In genomic region chr1:149692804-149693539, GRCh38 we compare ENCODE assay signal across 8 cellular contexts.
DNase-seq lines count a peak whose midpoint lies in the region; ATAC-seq, FAIRE-seq and TF ChIP-seq lines count a peak whose summit lies in the region.
"Not testable (repeated sequence)": the region's sequence is repeated elsewhere in the genome, so short reads cannot be mapped to it uniquely, and the experiment has no call there.

No MANE protein-coding gene starts in this region.

- H3K79me2 ChIP-seq in H1 (ENCODE audit: control insufficient read depth in 1 of 2, insufficient read depth in 2 of 2, low read length in 2 of 2), result not testable (repeated sequence)

- H2BK12ac ChIP-seq in H1 (ENCODE audit: low read depth, low read length), result not testable (repeated sequence)

- CTCF ChIA-PET in CD4-positive, alpha-beta memory T cell (lab: Charles Lee; ENCODE audit: partially characterized antibody); activated CD8-positive, alpha-beta T cell treated with anti-CD3 and anti-CD28 coated beads for 36 hours (lab: Charles Lee); activated naive CD4-positive, alpha-beta T cell treated with anti-CD3 and anti-CD28 coated beads, Interleukin-2, amount 10 ng/mL, durations not matched to agents 7 days and 5 days (lab: Charles Lee); H1 (lab: Charles Lee; ENCODE audit: partially characterized antibody); naive thymus-derived CD4-positive, alpha-beta T cell (lab: Charles Lee): not testable (repeated sequence)

- H2BK120ac ChIP-seq in H1 (replicated peaks; ENCODE audit: low read depth, low read length), result not testable (repeated sequence)

- H4K8ac ChIP-seq in H1 (ENCODE audit: extremely low read depth, insufficient read depth, low read length), result not testable (repeated sequence)

- not testable (repeated sequence) for H3K18ac ChIP-seq in H1 (ENCODE audit: extremely low read depth, low read length)

- H3K4me1 Mint-ChIP-seq in CD4-positive, alpha-beta memory T cell, result peaks cover 5 to 16% (median 10%) of the 10 kb centered on the region in 4 donors
- H3K4me1 Mint-ChIP-seq in T-helper 17 cell; stimulated activated effector memory CD8-positive, alpha-beta T cell treated with anti-CD3 and anti-CD28 coated beads, Interleukin-12 subunit alpha, Interleukin-12 subunit beta, amount 100 ng/mL, for 72 hours: not testable (repeated sequence)
- peaks cover 11% of the 10 kb centered on the region for H3K4me1 Mint-ChIP-seq in activated CD8-positive, alpha-beta T cell treated with anti-CD3 and anti-CD28 coated beads for 36 hours (ENCODE audit: low read depth)
- H3K4me1 Mint-ChIP-seq in activated T-cell treated with anti-CD3 and anti-CD28 coated beads, Interleukin-2, amount 50 U/mL, for 4 hours (ENCODE audit: low read depth), result peaks cover 10% of the 10 kb centered on the region
- peaks cover 14% of the 10 kb centered on the region for H3K4me1 Mint-ChIP-seq in activated naive CD4-positive, alpha-beta T cell treated with anti-CD3 and anti-CD28 coated beads, Interleukin-2, amount 10 ng/mL, durations not matched to agents 7 days and 5 days
- H3K4me1 Mint-ChIP-seq in naive thymus-derived CD4-positive, alpha-beta T cell, result peaks cover 0 to 24% (median 18%) of the 10 kb centered on the region in 7 donors

- intact Hi-C loops in CD4-positive, alpha-beta memory T cell (cut with micrococcal nuclease); activated CD8-positive, alpha-beta T cell treated with anti-CD3 and anti-CD28 coated beads for 36 hours (cut with micrococcal nuclease); naive thymus-derived CD4-positive, alpha-beta T cell (cut with micrococcal nuclease): not testable (repeated sequence)

- POLR2A ChIA-PET in CD4-positive, alpha-beta memory T cell (lab: Charles Lee; ENCODE audit: partially characterized antibody); activated CD8-positive, alpha-beta T cell treated with anti-CD3 and anti-CD28 coated beads for 36 hours (lab: Charles Lee); H1 (lab: Charles Lee; ENCODE audit: partially characterized antibody); naive thymus-derived CD4-positive, alpha-beta T cell (lab: Charles Lee): not testable (repeated sequence)

- FAIRE-seq in H1 (lab: Jason Lieb, UNC), result not testable (repeated sequence)

- H3K4me3 Mint-ChIP-seq in CD4-positive, alpha-beta memory T cell, result peak overlapping the region in 1 of 8 donors; percentile 18
- not testable (repeated sequence) for H3K4me3 Mint-ChIP-seq in T-helper 17 cell; activated CD8-positive, alpha-beta T cell treated with anti-CD3 and anti-CD28 coated beads for 36 hours; activated T-cell treated with anti-CD3 and anti-CD28 coated beads, Interleukin-2, amount 50 U/mL, for 4 hours; activated naive CD4-positive, alpha-beta T cell treated with anti-CD3 and anti-CD28 coated beads, Interleukin-2, amount 10 ng/mL, durations not matched to agents 7 days and 5 days; stimulated activated effector memory CD8-positive, alpha-beta T cell treated with anti-CD3 and anti-CD28 coated beads, Interleukin-12 subunit alpha, Interleukin-12 subunit beta, amount 100 ng/mL, for 72 hours
- peak overlapping the region in 8 of 10 donors; percentile 30 to 67 (median 55) for H3K4me3 Mint-ChIP-seq in naive thymus-derived CD4-positive, alpha-beta T cell

- not testable (repeated sequence) for TF ChIP-seq EP300 in H1 (IDR thresholded peaks at IDR 0.05; ENCODE audit: borderline replicate concordance in 1 of 2, low read depth in 2 of 2, low read length in 2 of 2)

- not testable (repeated sequence) for H4K91ac ChIP-seq in H1 (replicated peaks; ENCODE audit: insufficient read length, low read length)

- H3K27me3 Mint-ChIP-seq in CD4-positive, alpha-beta memory T cell; T-helper 17 cell; activated CD8-positive, alpha-beta T cell treated with anti-CD3 and anti-CD28 coated beads for 36 hours; activated T-cell treated with anti-CD3 and anti-CD28 coated beads, Interleukin-2, amount 50 U/mL, for 4 hours (ENCODE audit: low read depth); activated naive CD4-positive, alpha-beta T cell treated with anti-CD3 and anti-CD28 coated beads, Interleukin-2, amount 10 ng/mL, durations not matched to agents 7 days and 5 days; naive thymus-derived CD4-positive, alpha-beta T cell: not testable (repeated sequence)

- not testable (repeated sequence) for H3K79me1 ChIP-seq in H1 (ENCODE audit: low read depth, low read length)

- not testable (repeated sequence) for H2AFZ ChIP-seq in H1 (ENCODE audit: low read length)

- not testable (repeated sequence) for H3K4me3 ChIP-seq in CD4-positive, alpha-beta memory T cell (ENCODE audit: low read length in 2 of 2); H1 (ENCODE audit: extremely low read depth in 1 of 4, insufficient read depth in 2 of 4, low read depth in 3 of 4, low read length in 4 of 4); naive thymus-derived CD4-positive, alpha-beta T cell (ENCODE audit: low read length)

- peak; percentile 32 to 63 (median 36) for DNase-seq in CD4-positive, alpha-beta memory T cell
- DNase-seq in T-helper 17 cell; activated T-cell treated with anti-CD3 and anti-CD28 coated beads, Interleukin-2, amount 50 U/mL, for 4 hours; H1 (ENCODE audit: low read depth in 1 of 2, low spot score in 2 of 2): not testable (repeated sequence)
- peak; percentile 54 for DNase-seq in activated CD8-positive, alpha-beta T cell treated with anti-CD3 and anti-CD28 coated beads for 36 hours
- peak; percentile 52 for DNase-seq in activated naive CD4-positive, alpha-beta T cell treated with anti-CD3 and anti-CD28 coated beads, Interleukin-2, amount 10 ng/mL, durations not matched to agents 7 days and 5 days
- DNase-seq in naive thymus-derived CD4-positive, alpha-beta T cell, result peak in 8 of 9 donors; percentile 26 to 70 (median 54)
- DNase-seq in stimulated activated effector memory CD8-positive, alpha-beta T cell treated with anti-CD3 and anti-CD28 coated beads, Interleukin-12 subunit alpha, Interleukin-12 subunit beta, amount 100 ng/mL, for 72 hours (ENCODE audit: low spot score in 2 of 2), result peak; percentile 3 to 51

- not testable (repeated sequence) for H3K4ac ChIP-seq in H1 (replicated peaks; ENCODE audit: insufficient read length, low read depth, low read length)

- H2AK5ac ChIP-seq in H1 (ENCODE audit: low read depth, low read length), result not testable (repeated sequence)

- not testable (repeated sequence) for H2BK20ac ChIP-seq in H1 (ENCODE audit: low read length)

- not testable (repeated sequence) for TF ChIP-seq RAD21 in H1 (IDR thresholded peaks at IDR 0.05 in 1 of 2, conservative IDR thresholded peaks at IDR 0.05 in 1 of 2; ENCODE audit: low read depth in 2 of 2, low read length in 2 of 2)

- H2BK15ac ChIP-seq in H1 (ENCODE audit: low read length), result not testable (repeated sequence)

- not testable (repeated sequence) for H3K14ac ChIP-seq in H1 (ENCODE audit: insufficient read length)

- not testable (repeated sequence) for TF ChIP-seq CTCF in activated CD8-positive, alpha-beta T cell treated with anti-CD3 and anti-CD28 coated beads for 36 hours (IDR thresholded peaks at IDR 0.05); H1 (IDR thresholded peaks at IDR 0.05; ENCODE audit: control extremely low read depth in 1 of 3, insufficient read depth in 1 of 3, low read depth in 1 of 3, low read length in 3 of 3)

- not testable (repeated sequence) for H3K27me3 ChIP-seq in CD4-positive, alpha-beta memory T cell (ENCODE audit: insufficient read depth, low read length); H1 (replicated peaks in 1 of 4; ENCODE audit: control insufficient read depth in 3 of 4, extremely low read depth in 1 of 4, insufficient read depth in 3 of 4, low read length in 3 of 4); naive thymus-derived CD4-positive, alpha-beta T cell (ENCODE audit: control insufficient read depth in 2 of 2, insufficient read depth in 2 of 2, low read length in 2 of 2)

- H4K5ac ChIP-seq in H1 (ENCODE audit: insufficient read length, low read depth, low read length), result not testable (repeated sequence)

- H3K27ac Mint-ChIP-seq in CD4-positive, alpha-beta memory T cell, result peak overlapping the region in 1 of 7 donors; percentile 36
- not testable (repeated sequence) for H3K27ac Mint-ChIP-seq in T-helper 17 cell; activated CD8-positive, alpha-beta T cell treated with anti-CD3 and anti-CD28 coated beads for 36 hours; stimulated activated effector memory CD8-positive, alpha-beta T cell treated with anti-CD3 and anti-CD28 coated beads, Interleukin-12 subunit alpha, Interleukin-12 subunit beta, amount 100 ng/mL, for 72 hours
- H3K27ac Mint-ChIP-seq in activated naive CD4-positive, alpha-beta T cell treated with anti-CD3 and anti-CD28 coated beads, Interleukin-2, amount 10 ng/mL, durations not matched to agents 7 days and 5 days, result peak overlapping the region; percentile 37
- peak overlapping the region in 6 of 9 donors; percentile 25 to 77 (median 53) for H3K27ac Mint-ChIP-seq in naive thymus-derived CD4-positive, alpha-beta T cell

- H3K56ac ChIP-seq in H1 (replicated peaks; ENCODE audit: insufficient read length, low read depth, low read length), result not testable (repeated sequence)

- not testable (repeated sequence) for H3K4me1 ChIP-seq in CD4-positive, alpha-beta memory T cell (ENCODE audit: insufficient read depth, low read length); H1 (replicated peaks in 1 of 4; ENCODE audit: control insufficient read depth in 3 of 4, insufficient read depth in 4 of 4, low read length in 3 of 4)
- peaks cover 0 to 15% of the 10 kb centered on the region in 2 donors for H3K4me1 ChIP-seq in naive thymus-derived CD4-positive, alpha-beta T cell (ENCODE audit: control insufficient read depth in 2 of 2, insufficient read depth in 2 of 2, low read length in 2 of 2)

- ATAC-seq in T-helper 17 cell, result peak; percentile 91
- peak; percentile 79 for ATAC-seq in activated CD8-positive, alpha-beta T cell treated with anti-CD3 and anti-CD28 coated beads for 36 hours
- ATAC-seq in activated T-cell treated with anti-CD3 and anti-CD28 coated beads, Interleukin-2, amount 50 U/mL, for 4 hours, result peak; percentile 73 to 81
- ATAC-seq in naive thymus-derived CD4-positive, alpha-beta T cell, result peak; percentile 91
- ATAC-seq in stimulated activated effector memory CD8-positive, alpha-beta T cell treated with anti-CD3 and anti-CD28 coated beads, Interleukin-12 subunit alpha, Interleukin-12 subunit beta, amount 100 ng/mL, for 72 hours, result peak; percentile 91

- H3K27ac ChIP-seq in CD4-positive, alpha-beta memory T cell (ENCODE audit: low read depth, low read length); H1 (ENCODE audit: low read depth, low read length); naive thymus-derived CD4-positive, alpha-beta T cell (ENCODE audit: low read depth, low read length): not testable (repeated sequence)

- not testable (repeated sequence) for H3K36me3 ChIP-seq in CD4-positive, alpha-beta memory T cell (ENCODE audit: insufficient read depth, low read length); H1 (ENCODE audit: control insufficient read depth in 2 of 4, insufficient read depth in 4 of 4, low read length in 3 of 4); naive thymus-derived CD4-positive, alpha-beta T cell (ENCODE audit: control insufficient read depth in 2 of 3, insufficient read depth in 3 of 3, low read length in 3 of 3)

- H2BK5ac ChIP-seq in H1 (ENCODE audit: low read depth, low read length), result not testable (repeated sequence)

- H4K20me1 ChIP-seq in H1 (replicated peaks in 1 of 2; ENCODE audit: control insufficient read depth in 1 of 2, insufficient read depth in 2 of 2, low read length in 2 of 2), result not testable (repeated sequence)

- not testable (repeated sequence) for H3K9ac ChIP-seq in H1 (replicated peaks in 1 of 4; ENCODE audit: extremely low read depth in 1 of 4, low read depth in 3 of 4, low read length in 3 of 4)

- 96% methylated on average over 6 of the region's 17 CpGs; no CpG with 5 or more reads in 1 of the 2 experiments for WGBS in H1 (ENCODE audit: extremely low coverage in 1 of 2, insufficient coverage in 1 of 2, insufficient read length in 1 of 2, insufficient replicate concordance in 2 of 2, low coverage in 1 of 2, low lambda C conversion rate in 2 of 2, missing lambda C conversion rate in 1 of 2), 2 experiments

- H3K36me3 Mint-ChIP-seq in CD4-positive, alpha-beta memory T cell; T-helper 17 cell (ENCODE audit: low read depth); activated CD8-positive, alpha-beta T cell treated with anti-CD3 and anti-CD28 coated beads for 36 hours (ENCODE audit: low read depth); activated T-cell treated with anti-CD3 and anti-CD28 coated beads, Interleukin-2, amount 50 U/mL, for 4 hours (ENCODE audit: insufficient read depth); activated naive CD4-positive, alpha-beta T cell treated with anti-CD3 and anti-CD28 coated beads, Interleukin-2, amount 10 ng/mL, durations not matched to agents 7 days and 5 days; naive thymus-derived CD4-positive, alpha-beta T cell; stimulated activated effector memory CD8-positive, alpha-beta T cell treated with anti-CD3 and anti-CD28 coated beads, Interleukin-12 subunit alpha, Interleukin-12 subunit beta, amount 100 ng/mL, for 72 hours: not testable (repeated sequence)

- not testable (repeated sequence) for H3K4me2 ChIP-seq in H1 (ENCODE audit: insufficient read depth in 1 of 2, low read depth in 2 of 2, low read length in 2 of 2)

- H3K9me3 Mint-ChIP-seq in CD4-positive, alpha-beta memory T cell; activated CD8-positive, alpha-beta T cell treated with anti-CD3 and anti-CD28 coated beads for 36 hours; activated T-cell treated with anti-CD3 and anti-CD28 coated beads, Interleukin-2, amount 50 U/mL, for 4 hours; activated naive CD4-positive, alpha-beta T cell treated with anti-CD3 and anti-CD28 coated beads, Interleukin-2, amount 10 ng/mL, durations not matched to agents 7 days and 5 days; naive thymus-derived CD4-positive, alpha-beta T cell; stimulated activated effector memory CD8-positive, alpha-beta T cell treated with anti-CD3 and anti-CD28 coated beads, Interleukin-12 subunit alpha, Interleukin-12 subunit beta, amount 100 ng/mL, for 72 hours: not testable (repeated sequence)

- not testable (repeated sequence) for TF ChIP-seq POLR2A in H1 (IDR thresholded peaks at IDR 0.05; ENCODE audit: control extremely low read depth in 1 of 2, low read depth in 2 of 2, low read length in 2 of 2)

- H3K23me2 ChIP-seq in H1 (ENCODE audit: low read depth, low read length), result not testable (repeated sequence)

- not testable (repeated sequence) for H3K23ac ChIP-seq in H1 (ENCODE audit: insufficient read length)

- not testable (repeated sequence) for H3K9me3 ChIP-seq in CD4-positive, alpha-beta memory T cell (ENCODE audit: control insufficient read depth in 1 of 2, low read length in 2 of 2); T-helper 17 cell (ENCODE audit: control insufficient read depth, low read length, poor library complexity, severe bottlenecking); H1 (ENCODE audit: insufficient read depth in 2 of 2, low read depth in 1 of 2, low read length in 1 of 2); naive thymus-derived CD4-positive, alpha-beta T cell (ENCODE audit: control insufficient read depth in 2 of 3, low read length in 3 of 3)
